Comparison of ENCODE assay signal across 1 cellular context in the genomic region with DNA sequence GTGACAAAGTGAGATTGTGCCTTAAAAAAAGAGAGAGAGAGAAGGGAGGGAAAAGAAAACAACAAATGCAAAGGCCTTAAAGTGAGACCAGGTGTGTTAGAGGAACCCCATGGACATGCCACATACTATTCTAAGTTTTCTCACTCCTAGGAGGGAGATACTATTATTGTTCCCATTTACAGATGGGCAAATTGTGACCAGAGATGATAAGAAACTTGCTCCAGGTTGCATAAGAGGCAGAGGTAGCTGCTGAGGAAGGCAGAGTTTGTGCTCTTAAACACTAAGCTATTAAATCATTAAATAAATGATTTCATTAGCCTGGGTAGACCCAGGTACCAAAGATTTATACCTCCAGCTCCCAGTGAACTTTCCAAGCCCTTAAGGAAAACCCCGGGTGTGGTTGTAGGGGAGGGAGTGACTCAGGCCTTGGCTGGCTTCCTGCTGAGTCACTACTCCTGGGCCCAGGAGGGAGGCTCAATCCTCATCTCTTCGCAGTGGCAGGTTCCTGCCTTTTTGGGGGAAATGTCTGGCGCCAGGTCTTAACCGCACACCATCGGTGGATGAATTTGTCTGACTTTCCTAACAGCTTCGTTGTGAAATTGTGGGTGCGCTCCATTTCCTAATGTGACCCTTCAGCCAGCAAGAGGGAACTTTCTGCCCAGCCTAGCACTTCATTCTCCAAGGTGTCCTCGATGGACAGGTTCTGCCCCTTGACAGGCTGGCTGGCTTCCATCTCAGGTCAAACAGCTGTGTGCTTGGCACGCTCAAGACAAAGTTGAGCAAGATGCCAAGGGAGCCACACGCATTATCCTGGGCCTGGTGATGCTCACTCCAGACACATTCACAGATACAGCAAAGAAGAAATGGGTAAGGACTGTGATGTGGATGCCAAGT.
TF ChIP-seq lines count a peak whose summit lies in the region.

No MANE protein-coding gene starts in this region.

TF ChIP-seq in K562, 482 proteins besides CTCF, POLR2A, EP300 and RAD21 (continued from another document):
- TF ChIP-seq, protein P1, sequence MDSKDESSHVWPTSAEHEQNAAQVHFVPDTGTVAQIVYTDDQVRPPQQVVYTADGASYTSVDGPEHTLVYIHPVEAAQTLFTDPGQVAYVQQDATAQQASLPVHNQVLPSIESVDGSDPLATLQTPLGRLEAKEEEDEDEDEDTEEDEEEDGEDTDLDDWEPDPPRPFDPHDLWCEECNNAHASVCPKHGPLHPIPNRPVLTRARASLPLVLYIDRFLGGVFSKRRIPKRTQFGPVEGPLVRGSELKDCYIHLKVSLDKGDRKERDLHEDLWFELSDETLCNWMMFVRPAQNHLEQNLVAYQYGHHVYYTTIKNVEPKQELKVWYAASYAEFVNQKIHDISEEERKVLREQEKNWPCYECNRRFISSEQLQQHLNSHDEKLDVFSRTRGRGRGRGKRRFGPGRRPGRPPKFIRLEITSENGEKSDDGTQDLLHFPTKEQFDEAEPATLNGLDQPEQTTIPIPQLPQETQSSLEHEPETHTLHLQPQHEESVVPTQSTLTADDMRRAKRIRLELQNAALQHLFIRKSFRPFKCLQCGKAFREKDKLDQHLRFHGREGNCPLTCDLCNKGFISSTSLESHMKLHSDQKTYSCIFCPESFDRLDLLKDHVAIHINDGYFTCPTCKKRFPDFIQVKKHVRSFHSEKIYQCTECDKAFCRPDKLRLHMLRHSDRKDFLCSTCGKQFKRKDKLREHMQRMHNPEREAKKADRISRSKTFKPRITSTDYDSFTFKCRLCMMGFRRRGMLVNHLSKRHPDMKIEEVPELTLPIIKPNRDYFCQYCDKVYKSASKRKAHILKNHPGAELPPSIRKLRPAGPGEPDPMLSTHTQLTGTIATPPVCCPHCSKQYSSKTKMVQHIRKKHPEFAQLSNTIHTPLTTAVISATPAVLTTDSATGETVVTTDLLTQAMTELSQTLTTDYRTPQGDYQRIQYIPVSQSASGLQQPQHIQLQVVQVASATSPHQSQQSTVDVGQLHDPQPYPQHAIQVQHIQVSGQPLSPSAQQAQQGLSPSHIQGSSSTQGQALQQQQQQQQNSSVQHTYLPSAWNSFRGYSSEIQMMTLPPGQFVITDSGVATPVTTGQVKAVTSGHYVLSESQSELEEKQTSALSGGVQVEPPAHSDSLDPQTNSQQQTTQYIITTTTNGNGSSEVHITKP (IDR thresholded peaks at IDR 0.05; ENCODE audit: partially characterized antibody) = peak; percentile 63
- TF ChIP-seq SAFB2 (IDR thresholded peaks at IDR 0.05; ENCODE audit: borderline replicate concordance, low read depth, low read length, severe bottlenecking) (no peak), FOS (IDR thresholded peaks at IDR 0.05; ENCODE audit: extremely low read depth, insufficient read length) (peak; percentile 58), BMI1 (IDR thresholded peaks at IDR 0.05; ENCODE audit: low read length) (no peak)
TF ChIP-seq in K562: peak in this region for 111.
